Comparison of ENCODE assay signal across 7 cellular contexts in genomic region chr3:32781969-32782270, GRCh38. TPM values are rescaled to one million over a fixed set of nuclear protein-coding genes. Genes with fewer than 3 reads are reported as not detected.
DNase-seq lines count a peak whose midpoint lies in the region; TF ChIP-seq lines count a peak whose summit lies in the region.
"Not testable (repeated sequence)": the region's sequence is repeated elsewhere in the genome, so short reads cannot be mapped to it uniquely, and the experiment has no call there.

No MANE protein-coding gene starts in this region.

- intact Hi-C loops in left ventricle myocardium inferior (cut with micrococcal nuclease): not testable (repeated sequence)

- not testable (repeated sequence) for H3K27me3 ChIP-seq in GM23248 (replicated peaks; ENCODE audit: insufficient read depth); OCI-LY3 (ENCODE audit: low read depth, low read length); left ventricle myocardium inferior (ENCODE audit: low read depth)

- CTCF ChIA-PET in activated CD4-positive, alpha-beta memory T cell treated with anti-CD3 and anti-CD28 coated beads, Interleukin-2, amount 10 ng/mL, durations not matched to agents 7 days and 5 days (lab: Charles Lee): interaction anchor here (0.6 to 2.1 kb wide), 9 partner anchors 15 to 329 kb away, joined by 3 to 7 read pairs (median 4); no protein-coding TSS in a partner anchor

- 88 to 91% methylated on average over 9 of the region's 9 CpGs for WGBS in GM23248 (ENCODE audit: low coverage in 1 of 2, low lambda C conversion rate in 2 of 2, missing lambda C conversion rate in 2 of 2), 2 experiments
- WGBS in mesodermal cell (ENCODE audit: insufficient coverage in 2 of 2), 2 experiments: 81 to 86% methylated on average over 5 of the region's 9 CpGs

- H3K36me3 ChIP-seq in GM23248 (ENCODE audit: low read depth); OCI-LY3 (replicated peaks; ENCODE audit: low read depth, low read length); left ventricle myocardium inferior; mesodermal cell (ENCODE audit: control insufficient read depth, insufficient read depth, low read length): not testable (repeated sequence)

- H3K36me3 Mint-ChIP-seq in activated CD4-positive, alpha-beta memory T cell treated with anti-CD3 and anti-CD28 coated beads, Interleukin-2, amount 10 ng/mL, durations not matched to agents 7 days and 5 days (ENCODE audit: low read depth); progenitor cell of endocrine pancreas (ENCODE audit: insufficient read depth): not testable (repeated sequence)

- DNase-seq in GM23248; activated CD4-positive, alpha-beta memory T cell treated with anti-CD3 and anti-CD28 coated beads, Interleukin-2, amount 10 ng/mL, durations not matched to agents 7 days and 5 days; astrocyte of the cerebellum (ENCODE audit: low read depth); left ventricle myocardium inferior; progenitor cell of endocrine pancreas (ENCODE audit: low spot score, unreplicated experiment): not testable (repeated sequence)

- not testable (repeated sequence) for H3K27ac Mint-ChIP-seq in activated CD4-positive, alpha-beta memory T cell treated with anti-CD3 and anti-CD28 coated beads, Interleukin-2, amount 10 ng/mL, durations not matched to agents 7 days and 5 days; progenitor cell of endocrine pancreas

- peak overlapping the region; percentile 9 for H3K4me3 Mint-ChIP-seq in activated CD4-positive, alpha-beta memory T cell treated with anti-CD3 and anti-CD28 coated beads, Interleukin-2, amount 10 ng/mL, durations not matched to agents 7 days and 5 days
- peak overlapping the region; percentile 42 for H3K4me3 Mint-ChIP-seq in progenitor cell of endocrine pancreas (ENCODE audit: low read depth)

- TF ChIP-seq CTCF in OCI-LY3 (IDR thresholded peaks at IDR 0.05; ENCODE audit: low read depth, low read length); astrocyte of the cerebellum (IDR thresholded peaks at IDR 0.05; ENCODE audit: low read depth, low read length, missing control alignments); left ventricle myocardium inferior (IDR thresholded peaks at IDR 0.05; ENCODE audit: borderline replicate concordance); progenitor cell of endocrine pancreas (IDR thresholded peaks at IDR 0.05; ENCODE audit: unreplicated experiment): not testable (repeated sequence)

- not testable (repeated sequence) for H3K4me3 ChIP-seq in GM23248
- peak overlapping the region; percentile 84 for H3K4me3 ChIP-seq in OCI-LY3 (ENCODE audit: low read length)
- peak overlapping the region; percentile 54 for H3K4me3 ChIP-seq in astrocyte of the cerebellum (ENCODE audit: low read depth, low read length)
- peak overlapping the region; percentile 76 for H3K4me3 ChIP-seq in left ventricle myocardium inferior
- H3K4me3 ChIP-seq in mesodermal cell (ENCODE audit: extremely low read depth, insufficient read depth, low read length, poor library complexity, severe bottlenecking): peak overlapping the region; percentile 47

- not testable (repeated sequence) for H3K9me3 Mint-ChIP-seq in activated CD4-positive, alpha-beta memory T cell treated with anti-CD3 and anti-CD28 coated beads, Interleukin-2, amount 10 ng/mL, durations not matched to agents 7 days and 5 days; progenitor cell of endocrine pancreas (ENCODE audit: low read depth)

- H4K20me1 ChIP-seq in GM23248 (ENCODE audit: insufficient read depth); OCI-LY3 (ENCODE audit: insufficient read depth, low read length): not testable (repeated sequence)

- H3K4me2 ChIP-seq in GM23248 (ENCODE audit: unreplicated experiment) (peak overlapping the region; percentile 92), OCI-LY3 (ENCODE audit: low read length) (peak overlapping the region; percentile 68)

- not testable (repeated sequence) for H3K27me3 Mint-ChIP-seq in activated CD4-positive, alpha-beta memory T cell treated with anti-CD3 and anti-CD28 coated beads, Interleukin-2, amount 10 ng/mL, durations not matched to agents 7 days and 5 days; progenitor cell of endocrine pancreas

- H3K4me1 Mint-ChIP-seq in activated CD4-positive, alpha-beta memory T cell treated with anti-CD3 and anti-CD28 coated beads, Interleukin-2, amount 10 ng/mL, durations not matched to agents 7 days and 5 days; progenitor cell of endocrine pancreas (ENCODE audit: low read depth): not testable (repeated sequence)

- not testable (repeated sequence) for H3K9ac ChIP-seq in GM23248
- peak overlapping the region; percentile 60; the same call in 1 of the 2 replicates for H3K9ac ChIP-seq in OCI-LY3 (ENCODE audit: low read length)

- not testable (repeated sequence) for H3K79me2 ChIP-seq in GM23248 (ENCODE audit: insufficient read depth); OCI-LY3 (ENCODE audit: low read length)

- not testable (repeated sequence) for H3F3A ChIP-seq in GM23248 (ENCODE audit: insufficient read depth)

- not testable (repeated sequence) for H3K9me3 ChIP-seq in GM23248 (ENCODE audit: low read depth); OCI-LY3 (ENCODE audit: insufficient read depth, low read length); left ventricle myocardium inferior (replicated peaks); mesodermal cell (ENCODE audit: control insufficient read depth, low read length)

- POLR2A ChIA-PET in activated CD4-positive, alpha-beta memory T cell treated with anti-CD3 and anti-CD28 coated beads, Interleukin-2, amount 10 ng/mL, durations not matched to agents 7 days and 5 days (lab: Charles Lee): not testable (repeated sequence)

- not testable (repeated sequence) for H3K4me1 ChIP-seq in GM23248 (ENCODE audit: insufficient read depth); OCI-LY3 (ENCODE audit: low read length); mesodermal cell (ENCODE audit: control insufficient read depth, insufficient read depth, low read length, poor library complexity, severe bottlenecking)
- H3K4me1 ChIP-seq in left ventricle myocardium inferior: peaks cover 15% of the 10 kb centered on the region

- not testable (repeated sequence) for H3K9me2 ChIP-seq in GM23248 (ENCODE audit: insufficient read depth)

- not testable (repeated sequence) for H2AFZ ChIP-seq in GM23248; OCI-LY3 (ENCODE audit: low read depth, low read length)

- H3K27ac ChIP-seq in GM23248; OCI-LY3 (ENCODE audit: low read length); left ventricle myocardium inferior (replicated peaks); mesodermal cell (ENCODE audit: low read depth, low read length, severe bottlenecking): not testable (repeated sequence)

- in situ Hi-C loops in GM23248 (cut with MboI); astrocyte of the cerebellum (cut with HindIII; ENCODE audit: low sequenced_read_pairs): not testable (repeated sequence)

RNA-seq across cellular contexts. Expression of gene TRIM71, which starts 35.9 kb away (rescaled TPM):
- total RNA-seq in GM23248 (2014; rRNA removed; shearing (Covaris generic)): under 0.01 TPM in 1 of 2 replicates, not detected in the other
- 0.03 TPM in 1 of 2 replicates, not detected in the other for polyA plus RNA-seq in GM23248 (2016; fragmentation: Nextera tagmentation; extraction: Ambion mirVana)
- not detected for total RNA-seq in activated CD4-positive, alpha-beta memory T cell treated with anti-CD3 and anti-CD28 coated beads, Interleukin-2, amount 10 ng/mL, durations not matched to agents 7 days and 5 days
- not detected for total RNA-seq in left ventricle myocardium inferior
- 20.3 TPM for polyA plus RNA-seq in mesodermal cell (2013, experiment 1 of 2)
- 18.1 TPM for polyA plus RNA-seq in mesodermal cell (2013, experiment 2 of 2)
- 61.3 and 61.6 TPM in 2 replicates for total RNA-seq in progenitor cell of endocrine pancreas

Comparison
In these comparisons a context has a peak if more than half of its experiments do, and no peak if none do; other contexts are left out.
1. RNA of gene TRIM71, which starts 35.9 kb away (total RNA-seq): 61.3 to 61.6 TPM in progenitor cell of endocrine pancreas; not detected in activated CD4-positive, alpha-beta memory T cell treated with anti-CD3 and anti-CD28 coated beads, Interleukin-2, amount 10 ng/mL, durations not matched to agents 7 days and 5 days, under 0.01 TPM in GM23248 and not detected in left ventricle myocardium inferior (single experiment); every median in the first group is over 10 times any median in the second.